In the genomic region with DNA sequence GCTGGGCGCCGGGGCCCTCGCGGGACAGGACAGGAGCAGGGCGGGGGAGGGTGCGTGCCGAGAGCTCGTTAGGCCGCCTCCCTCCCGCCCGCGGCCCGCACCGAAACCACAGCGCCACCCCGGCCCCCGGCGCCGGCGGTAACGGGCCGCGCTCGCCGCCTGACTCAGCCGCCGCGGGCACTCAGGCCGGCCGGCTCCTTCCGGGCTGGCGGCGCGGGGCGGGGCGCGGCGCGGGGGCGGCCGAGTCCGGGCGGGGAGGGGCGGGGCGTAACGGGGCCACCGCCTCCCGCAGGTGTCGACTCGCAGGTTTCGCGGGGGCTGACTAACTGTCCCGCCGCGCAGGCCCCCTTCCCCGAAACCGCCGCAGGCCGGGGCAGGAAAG, we compare ENCODE assay signal across 8 cellular contexts. TPM values are rescaled to one million over a fixed set of nuclear protein-coding genes. Genes with fewer than 3 reads are reported as not detected.
A peak's percentile ranks its signal among the peaks of the same experiment; 100 is the strongest.
DNase-seq lines count a peak whose midpoint lies in the region; ATAC-seq, FAIRE-seq and TF ChIP-seq lines count a peak whose summit lies in the region.

Gene AP5B1 (minus strand): TSS at position 207 of the 382 bp plus-strand sequence. CDS start 385 bp downstream, outside the sequence.

- H3K4me3 Mint-ChIP-seq in CD4-positive, alpha-beta T cell = peak within 1 kb of the TSS; percentile 88
- peak within 1 kb of the TSS; percentile 78 to 84 (median 83) for H3K4me3 Mint-ChIP-seq in T-cell

- peak within 1 kb of the TSS; percentile 17 for H3K27ac ChIP-seq in CD4-positive, alpha-beta T cell (ENCODE audit: low read depth, low read length)
- H3K27ac ChIP-seq in right atrium auricular region (peak within 1 kb of the TSS; percentile 77 to 81), uterus (peak within 1 kb of the TSS; percentile 62 to 70)

- H3K27ac Mint-ChIP-seq in CD4-positive, alpha-beta T cell = peak within 1 kb of the TSS; percentile 56
- H3K27ac Mint-ChIP-seq in T-cell = peak within 1 kb of the TSS in 1 of 2 donors; percentile 39

- peaks cover 5% of the 10 kb centered on the region for H3K27me3 ChIP-seq in CD4-positive, alpha-beta T cell (ENCODE audit: control insufficient read depth, insufficient read depth, low read length)
- H3K27me3 ChIP-seq in right atrium auricular region = peaks cover 0 to 8% of the 10 kb centered on the region in 2 donors
- H3K27me3 ChIP-seq in uterus = peaks cover 1 to 5% of the 10 kb centered on the region in 2 donors

- H3K9me3 Mint-ChIP-seq in CD4-positive, alpha-beta T cell = no peaks in the 10 kb centered on the region
- H3K9me3 Mint-ChIP-seq in T-cell = no peaks in the 10 kb centered on the region

- DNase-seq in CD4-positive, alpha-beta T cell = peak; percentile 40 to 76 (median 59)
- peak; percentile 96 for DNase-seq in GM19239 (ENCODE audit: insufficient read length, low spot score)
- peak in 32 of 34 experiments; percentile 10 to 72 (median 51) for DNase-seq in T-cell
- DNase-seq in amniotic stem cell (lab: John Stamatoyannopoulos, UW) = peak; percentile 44
- no peak for DNase-seq in right atrium auricular region (ENCODE audit: low spot score)
- DNase-seq in putamen (ENCODE audit: low spot score) = peak; percentile 35
- peak in 1 of 2 donors; percentile 63 for DNase-seq in uterus

- no peak for TF ChIP-seq CTCF in CD4-positive, alpha-beta T cell (IDR thresholded peaks at IDR 0.05)
- no peak for TF ChIP-seq CTCF in right atrium auricular region (IDR thresholded peaks at IDR 0.05)
- peak in 1 of 4 experiments; percentile 16 for TF ChIP-seq CTCF in uterus (IDR thresholded peaks at IDR 0.05)

- peaks cover 24% of the 10 kb centered on the region for H3K4me1 Mint-ChIP-seq in CD4-positive, alpha-beta T cell (ENCODE audit: low read depth)
- H3K4me1 Mint-ChIP-seq in T-cell = peaks cover 15 to 26% (median 24%) of the 10 kb centered on the region in 3 donors

- POLR2A ChIA-PET in CD4-positive, alpha-beta T cell (lab: Charles Lee) = interaction anchor here (0.5 to 2.6 kb wide), 11 partner anchors 8 to 518 kb away, joined by 3 to 17 read pairs (median 6); partner anchors contain the start of genes CCDC85B, FIBP, KAT5 and SF3B2
- POLR2A ChIA-PET in T-cell (lab: Charles Lee) = no interaction called here

- peak within 1 kb of the TSS; percentile 71 to 96 for H3K4me3 ChIP-seq in right atrium auricular region
- peak within 1 kb of the TSS; percentile 59 to 92 for H3K4me3 ChIP-seq in uterus

- H3K36me3 ChIP-seq in right atrium auricular region (peaks cover 30% of the 10 kb centered on the region), uterus (no peaks in the 10 kb centered on the region)

- FAIRE-seq in GM19239 (lab: Jason Lieb, UNC) = no peak

- H3K36me3 Mint-ChIP-seq in CD4-positive, alpha-beta T cell (ENCODE audit: low read depth) = peaks cover 8% of the 10 kb centered on the region
- H3K36me3 Mint-ChIP-seq in T-cell = no peaks in the 10 kb centered on the region

- CTCF ChIA-PET in CD4-positive, alpha-beta T cell (lab: Charles Lee) = interaction anchor here (1.2 to 2.9 kb wide), 14 partner anchors 8 to 210 kb away, joined by 3 to 40 read pairs (median 8); partner anchors contain the start of genes CCDC85B, FIBP, KAT5 and SNX32
- CTCF ChIA-PET in T-cell (lab: Charles Lee) = interaction anchor here (0.7 to 2.1 kb wide), 7 partner anchors 37 to 209 kb away, joined by 3 to 13 read pairs (median 5); partner anchors contain the start of genes KAT5 (in 1 of the 2) and MUS81 (in 1 of the 2)

- intact Hi-C loops in CD4-positive, alpha-beta T cell (cut with DNase I, micrococcal nuclease) = loop anchor here (1.0 to 2.0 kb wide), 3 partner anchors 38 to 209 kb away; no protein-coding TSS in a partner anchor
- intact Hi-C loops in uterus (cut with DNase I; ENCODE audit: low total_unique reads) = no loop called here

- TF ChIP-seq POLR2A in uterus (IDR thresholded peaks at IDR 0.05) = peak in 1 of 2 donors; percentile 38

- peaks cover 19% of the 10 kb centered on the region for H3K27me3 Mint-ChIP-seq in CD4-positive, alpha-beta T cell
- H3K27me3 Mint-ChIP-seq in T-cell = peaks cover 7 to 8% of the 10 kb centered on the region in 2 donors

- H3K4me1 ChIP-seq in right atrium auricular region (peaks cover 0 to 20% of the 10 kb centered on the region in 2 donors), uterus (no peaks in the 10 kb centered on the region)

- no peaks in the 10 kb centered on the region for H3K9me3 ChIP-seq in CD4-positive, alpha-beta T cell (ENCODE audit: control insufficient read depth, low read length)
- no peaks in the 10 kb centered on the region for H3K9me3 ChIP-seq in right atrium auricular region
- no peaks in the 10 kb centered on the region for H3K9me3 ChIP-seq in uterus

- ATAC-seq in CD4-positive, alpha-beta T cell (ENCODE audit: poor library complexity) = peak; percentile 63
- peak; percentile 40 for ATAC-seq in HG03565 (IDR thresholded peaks at IDR 0.05; ENCODE audit: unreplicated experiment)
- ATAC-seq in T-cell (replicated peaks in 1 of 4) = peak; percentile 74 to 78 (median 77)

RNA-seq across cellular contexts. Expression of gene AP5B1, which starts in this region (rescaled TPM):
- 10 to 100 TPM; 12.7 to 12.8 TPM for total RNA-seq in CD4-positive, alpha-beta T cell
- total RNA-seq in T-cell (10 to 100 TPM; 17.7 to 31.6 (median 30.1) TPM), right atrium auricular region (10 to 100 TPM in 1 of 2 donors, 1 to 10 TPM in 1; 9.5 to 14.3 TPM), uterus (10 to 100 TPM in 1 of 4 donors, 1 to 10 TPM in 3; 2.4 to 17.1 (median 5.7) TPM)

Comparison
In these comparisons a context has a peak if more than half of its experiments do, and no peak if none do; other contexts are left out.
1. H3K27ac ChIP-seq: peak in every context shown above with its lines; median percentile 79 in right atrium auricular region; 66 in uterus; 17 in CD4-positive, alpha-beta T cell.